Comparison of ENCODE assay signal across 9 cellular contexts in the genomic region with DNA sequence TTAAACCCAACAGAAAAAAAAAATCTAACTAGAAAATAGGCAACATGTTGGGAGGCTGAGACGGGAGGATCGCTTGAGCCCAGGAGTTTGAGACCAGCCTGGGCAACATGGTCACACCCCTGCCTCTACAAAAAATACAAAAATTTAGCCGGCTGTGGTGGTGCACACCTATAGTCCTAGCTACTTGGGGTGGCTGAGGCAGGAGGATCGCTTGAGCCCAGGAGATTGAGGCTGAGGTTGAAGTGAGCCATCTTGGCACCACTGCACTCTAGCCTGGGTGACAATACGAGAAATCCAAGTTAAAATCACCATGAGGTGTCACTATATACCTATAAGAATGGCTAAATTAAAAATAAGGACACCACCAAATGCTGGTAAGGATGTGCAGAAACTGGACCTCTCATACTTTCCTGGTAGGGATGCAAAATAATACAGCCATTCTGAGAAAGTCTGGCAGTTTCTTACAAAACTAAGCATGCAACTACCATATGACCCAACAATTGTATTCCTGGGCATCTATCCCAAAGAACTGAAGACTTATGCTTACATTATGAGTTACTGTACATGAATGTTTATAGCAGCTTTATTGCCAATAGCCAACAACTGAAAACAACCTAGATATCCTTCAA. TPM values are rescaled to one million over a fixed set of nuclear protein-coding genes. Genes with fewer than 3 reads are reported as not detected.
DNase-seq lines count a peak whose midpoint lies in the region; ATAC-seq and TF ChIP-seq lines count a peak whose summit lies in the region.
"Had no signal": no experiment of that assay in that cellular context is flagged by ENCODE, and none has a peak within 500 bp of the region (broad histone marks: within the 10 kb centered on the region; RNA-seq: fewer than 3 reads in every experiment).

No MANE protein-coding gene starts in this region.

- in situ Hi-C loops in astrocyte of the cerebellum (cut with HindIII; ENCODE audit: low sequenced_read_pairs): no loop called here

- no peaks in the 10 kb centered on the region for H3K36me3 ChIP-seq in ACC112 (ENCODE audit: insufficient read depth, low read length)

- DNase-seq in HT1080 (ENCODE audit: low read depth): peak; percentile 49
- DNase-seq in astrocyte of the cerebellum (ENCODE audit: low read depth): peak; percentile 63
- DNase-seq in left kidney (ENCODE audit: low read depth, low spot score): peak; percentile 31
- DNase-seq in stimulated activated CD4-positive, alpha-beta T cell treated with anti-CD3 and anti-CD28 coated beads, Interleukin-15, amount 100 ng/mL, for 24 hours: no peak
- DNase-seq in middle frontal gyrus (ENCODE audit: extremely low spot score, low spot score): no peak
- DNase-seq: GDM1 had no signal

- peaks cover 50% of the 10 kb centered on the region for H3K4me1 ChIP-seq in ACC112 (ENCODE audit: control insufficient read depth, insufficient read depth, low read length, unreplicated experiment)

- H3K27ac ChIP-seq in ACC112 (ENCODE audit: low read depth, low read length): peak overlapping the region; percentile 91

- peaks cover 87% of the 10 kb centered on the region for H3K79me2 ChIP-seq in ACC112 (ENCODE audit: control insufficient read depth, insufficient read depth, low read length, unreplicated experiment)

- peak overlapping the region; percentile 96 for H3K4me3 ChIP-seq in ACC112 (ENCODE audit: low read depth, low read length)
- peak overlapping the region; percentile 74 for H3K4me3 ChIP-seq in astrocyte of the cerebellum (ENCODE audit: low read depth, low read length)

- no peaks in the 10 kb centered on the region for H3K27me3 ChIP-seq in ACC112 (ENCODE audit: insufficient read depth, low read length)

- no peak for TF ChIP-seq CTCF in astrocyte of the cerebellum (IDR thresholded peaks at IDR 0.05; ENCODE audit: low read depth, low read length, missing control alignments)

- ATAC-seq in GM21576 (IDR thresholded peaks at IDR 0.05; ENCODE audit: unreplicated experiment) (no peak), HG03442 (IDR thresholded peaks at IDR 0.05; ENCODE audit: unreplicated experiment) (no peak)

- no peak overlapping the region for H2AFZ ChIP-seq in ACC112 (ENCODE audit: low read length, unreplicated experiment)

RNA-seq across cellular contexts. Expression of gene SEPTIN10, which starts 2.2 kb away (rescaled TPM):
- total RNA-seq in HT1080 (2014; rRNA removed; shearing (Covaris generic)): 31.5 and 45.2 TPM in 2 replicates
- polyA plus RNA-seq in HT1080 (2015; cell fraction: cytosol; rRNA removed): 84.0 and 114 TPM in 2 replicates
- 75.3 and 81.2 TPM in 2 replicates for polyA plus RNA-seq in HT1080 (2015; cell fraction: nucleus; rRNA removed)

RNA-seq across cellular contexts. Expression of gene SOWAHC, which starts 2.6 kb away (rescaled TPM):
- 13.1 and 14.9 TPM in 2 replicates for total RNA-seq in HT1080 (2014; rRNA removed; shearing (Covaris generic))
- polyA plus RNA-seq in HT1080 (2015; cell fraction: cytosol; rRNA removed): 10.1 and 12.1 TPM in 2 replicates
- 5.7 and 6.3 TPM in 2 replicates for polyA plus RNA-seq in HT1080 (2015; cell fraction: nucleus; rRNA removed)

Comparison
In these comparisons a context has a peak if more than half of its experiments do, and no peak if none do; other contexts are left out.
1. DNase-seq: peak in HT1080 (single experiment), astrocyte of the cerebellum (single experiment) and left kidney (single experiment); none in stimulated activated CD4-positive, alpha-beta T cell treated with anti-CD3 and anti-CD28 coated beads, Interleukin-15, amount 100 ng/mL, for 24 hours (single experiment) and middle frontal gyrus (single experiment).